Comparison of ENCODE assay signal across 9 cellular contexts in genomic region chr21:37452222-37452621, GRCh38.
A peak's percentile ranks its signal among the peaks of the same experiment; 100 is the strongest.
DNase-seq lines count a peak whose midpoint lies in the region; TF ChIP-seq lines count a peak whose summit lies in the region.
"Had no signal": no experiment of that assay in that cellular context is flagged by ENCODE, and none has a peak within 500 bp of the region (broad histone marks: within the 10 kb centered on the region; RNA-seq: fewer than 3 reads in every experiment).

No MANE protein-coding gene starts in this region.

- no peak for TF ChIP-seq POLR2A in spleen (IDR thresholded peaks at IDR 0.05)

- peaks cover 14% of the 10 kb centered on the region for H3K36me3 Mint-ChIP-seq in activated T-helper 1 cell treated with anti-CD3 and anti-CD28 coated beads, Interleukin-12 subunit alpha, Interleukin-12 subunit beta, Interleukin-2, Interleukin-4 antibody, amounts not matched to agents 30 ng/mL and 10 ng/mL and 1 ng/mL, durations not matched to agents 14 hours and 24 hours and 36 hours (ENCODE audit: low read depth)

- H3K79me2 ChIP-seq in osteoblast (ENCODE audit: insufficient read depth, low read length), result peaks cover 81% of the 10 kb centered on the region

- peaks cover 46% of the 10 kb centered on the region for H3K4me1 ChIP-seq in osteoblast (ENCODE audit: insufficient read depth, low read length)
- H3K4me1 ChIP-seq in spleen, result peaks cover 19 to 98% (median 83%) of the 10 kb centered on the region in 6 donors

- H3K4me2 ChIP-seq in osteoblast (ENCODE audit: insufficient read depth, low read length), result peak overlapping the region; percentile 72

- H3K27me3 Mint-ChIP-seq in activated T-helper 1 cell treated with anti-CD3 and anti-CD28 coated beads, Interleukin-12 subunit alpha, Interleukin-12 subunit beta, Interleukin-2, Interleukin-4 antibody, amounts not matched to agents 30 ng/mL and 10 ng/mL and 1 ng/mL, durations not matched to agents 14 hours and 24 hours and 36 hours (ENCODE audit: insufficient read depth), result no peaks in the 10 kb centered on the region
- H3K27me3 Mint-ChIP-seq: activated naive CD8-positive, alpha-beta T cell treated with anti-CD3 and anti-CD28 coated beads, Interleukin-2, amount 10 ng/mL, durations not matched to agents 7 days and 5 days had no signal

- intact Hi-C loops in activated T-helper 1 cell treated with anti-CD3 and anti-CD28 coated beads, Interleukin-12 subunit alpha, Interleukin-12 subunit beta, Interleukin-2, Interleukin-4 antibody, amounts not matched to agents 30 ng/mL and 10 ng/mL and 1 ng/mL, durations not matched to agents 14 hours and 24 hours and 36 hours (cut with micrococcal nuclease), result no loop called here
- intact Hi-C loops in spleen (cut with DNase I; ENCODE audit: low total_unique reads), result no loop called here

- H3K9me3 Mint-ChIP-seq in activated T-helper 1 cell treated with anti-CD3 and anti-CD28 coated beads, Interleukin-12 subunit alpha, Interleukin-12 subunit beta, Interleukin-2, Interleukin-4 antibody, amounts not matched to agents 30 ng/mL and 10 ng/mL and 1 ng/mL, durations not matched to agents 14 hours and 24 hours and 36 hours, result no peaks in the 10 kb centered on the region
- H3K9me3 Mint-ChIP-seq: activated naive CD8-positive, alpha-beta T cell treated with anti-CD3 and anti-CD28 coated beads, Interleukin-2, amount 10 ng/mL, durations not matched to agents 7 days and 5 days had no signal

- no peaks in the 10 kb centered on the region for H3K27me3 ChIP-seq in osteoblast (ENCODE audit: insufficient read depth, low read length)
- H3K27me3 ChIP-seq in spleen (replicated peaks in 1 of 7), result no peaks in the 10 kb centered on the region

- H3K4me1 Mint-ChIP-seq in activated T-helper 1 cell treated with anti-CD3 and anti-CD28 coated beads, Interleukin-12 subunit alpha, Interleukin-12 subunit beta, Interleukin-2, Interleukin-4 antibody, amounts not matched to agents 30 ng/mL and 10 ng/mL and 1 ng/mL, durations not matched to agents 14 hours and 24 hours and 36 hours (ENCODE audit: low read depth), result peaks cover 64% of the 10 kb centered on the region

- H3K9me3 ChIP-seq in osteoblast (ENCODE audit: low read depth, low read length) (no peaks in the 10 kb centered on the region), spleen (no peaks in the 10 kb centered on the region)

- H3K4me3 ChIP-seq in osteoblast (ENCODE audit: insufficient read depth, low read length), result peak overlapping the region; percentile 28
- H3K4me3 ChIP-seq in spleen, result no peak overlapping the region

- no peak overlapping the region for H2AFZ ChIP-seq in osteoblast (ENCODE audit: low read length)

- H3K4me3 Mint-ChIP-seq in activated T-helper 1 cell treated with anti-CD3 and anti-CD28 coated beads, Interleukin-12 subunit alpha, Interleukin-12 subunit beta, Interleukin-2, Interleukin-4 antibody, amounts not matched to agents 30 ng/mL and 10 ng/mL and 1 ng/mL, durations not matched to agents 14 hours and 24 hours and 36 hours, result no peak overlapping the region
- H3K4me3 Mint-ChIP-seq: activated naive CD8-positive, alpha-beta T cell treated with anti-CD3 and anti-CD28 coated beads, Interleukin-2, amount 10 ng/mL, durations not matched to agents 7 days and 5 days had no signal

- H3K27ac Mint-ChIP-seq in activated T-helper 1 cell treated with anti-CD3 and anti-CD28 coated beads, Interleukin-12 subunit alpha, Interleukin-12 subunit beta, Interleukin-2, Interleukin-4 antibody, amounts not matched to agents 30 ng/mL and 10 ng/mL and 1 ng/mL, durations not matched to agents 14 hours and 24 hours and 36 hours, result no peak overlapping the region
- H3K27ac Mint-ChIP-seq: activated naive CD8-positive, alpha-beta T cell treated with anti-CD3 and anti-CD28 coated beads, Interleukin-2, amount 10 ng/mL, durations not matched to agents 7 days and 5 days had no signal

- no peak for TF ChIP-seq CTCF in osteoblast (IDR thresholded peaks at IDR 0.05; ENCODE audit: extremely low read depth, low read depth, low read length)
- no peak for TF ChIP-seq CTCF in spleen (IDR thresholded peaks at IDR 0.05 in 8 of 11, conservative IDR thresholded peaks at IDR 0.05 in 3 of 11)

- H3K27ac ChIP-seq in osteoblast (ENCODE audit: low read depth, low read length) (peak overlapping the region; percentile 68), spleen (peak overlapping the region in 3 of 8 donors; percentile 12 to 36 (median 18))

- no peaks in the 10 kb centered on the region for H3K36me3 ChIP-seq in osteoblast (ENCODE audit: insufficient read depth, low read length)
- H3K36me3 ChIP-seq in spleen, result peaks cover 0 to 24% (median 0%) of the 10 kb centered on the region in 6 donors

- 51 to 66% (median 60%) methylated on average over 4 of the region's 4 CpGs for WGBS in spleen, 5 donors

- DNase-seq in Ammon's horn (ENCODE audit: low spot score) (peak; percentile 25), NCI-H69 (lab: John Stamatoyannopoulos, UW) (peak; percentile 24), fibroblast of peridontal ligament (ENCODE audit: extremely low read depth) (peak; percentile 90), osteoblast (ENCODE audit: insufficient read length, low spot score, missing footprints) (peak; percentile 70), spleen (no peak), DMS53 (lab: John Stamatoyannopoulos, UW) (no peak), NCI-H345 (lab: John Stamatoyannopoulos, UW) (no peak)
- DNase-seq in activated T-helper 1 cell treated with anti-CD3 and anti-CD28 coated beads, Interleukin-12 subunit alpha, Interleukin-12 subunit beta, Interleukin-2, Interleukin-4 antibody, amounts not matched to agents 30 ng/mL and 10 ng/mL and 1 ng/mL, durations not matched to agents 14 hours and 24 hours and 36 hours (ENCODE audit: low spot score), result no peak
- DNase-seq: activated naive CD8-positive, alpha-beta T cell treated with anti-CD3 and anti-CD28 coated beads, Interleukin-2, amount 10 ng/mL, durations not matched to agents 7 days and 5 days had no signal

- peaks cover 58% of the 10 kb centered on the region for H4K20me1 ChIP-seq in osteoblast (ENCODE audit: insufficient read depth, low read length)

Comparison
In these comparisons a context has a peak if more than half of its experiments do, and no peak if none do; other contexts are left out.
1. DNase-seq: peak in Ammon's horn (single experiment), NCI-H69 (single experiment), fibroblast of peridontal ligament (single experiment) and osteoblast (single experiment); none in activated T-helper 1 cell treated with anti-CD3 and anti-CD28 coated beads, Interleukin-12 subunit alpha, Interleukin-12 subunit beta, Interleukin-2, Interleukin-4 antibody, amounts not matched to agents 30 ng/mL and 10 ng/mL and 1 ng/mL, durations not matched to agents 14 hours and 24 hours and 36 hours (single experiment), spleen (single experiment), DMS53 (single experiment) and NCI-H345 (single experiment).